23 cellular contexts compared by ENCODE assay signal in the genomic region with DNA sequence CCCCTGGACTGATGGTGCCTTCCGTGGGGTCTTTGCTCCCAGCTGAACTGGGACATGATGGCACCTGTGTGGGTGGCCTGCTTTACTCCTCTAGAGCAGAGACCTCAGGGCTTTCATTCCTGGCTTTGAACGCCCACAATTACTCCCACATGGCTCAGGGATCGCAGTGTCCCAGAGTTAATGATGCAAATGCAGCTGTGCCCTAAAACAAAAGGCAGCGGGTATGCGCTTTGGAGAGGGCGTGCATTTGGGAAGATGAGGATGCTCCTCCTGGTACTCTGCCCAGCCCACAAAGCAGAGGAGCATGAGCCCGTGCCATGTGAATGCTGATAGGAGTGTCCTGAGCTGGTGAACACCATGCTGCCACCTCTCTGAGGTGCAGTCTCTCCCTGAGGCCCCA.
DNase-seq lines count a peak whose midpoint lies in the region; ATAC-seq and TF ChIP-seq lines count a peak whose summit lies in the region.
"Had no signal": no experiment of that assay in that cellular context is flagged by ENCODE, and none has a peak within 500 bp of the region (broad histone marks: within the 10 kb centered on the region; RNA-seq: fewer than 3 reads in every experiment).

No MANE protein-coding gene starts in this region.

- DNase-seq in heart right ventricle = no peak
- DNase-seq in Right ventricle myocardium superior = no peak
- no peak for DNase-seq in left ventricle myocardium inferior
- no peak for DNase-seq in neural crest cell (ENCODE audit: low read depth, low spot score)
- DNase-seq in HCEC 1CT = no peak
- no peak for DNase-seq in dedifferentiated amniotic fluid mesenchymal stem cell (ENCODE audit: extremely low spot score)
- DNase-seq: Calu3; CD8-positive, alpha-beta memory T cell; DMS153; Kasumi-1; MG63; NCI-H1417; NCI-H1694 treated with DMSO at 0.1 percent for 48 hours; NCI-H2081 treated with DMSO at 0.1 percent for 48 hours; NCI-H2171 treated with DMSO at 0.1 percent for 48 hours; NCI-H446; NCI-H526; SHP77 treated with DMSO at 0.1 percent for 48 hours; SW 1271 had no signal

- H3K27me3 Mint-ChIP-seq in neural crest cell (ENCODE audit: low read depth) = no peaks in the 10 kb centered on the region
- H3K27me3 Mint-ChIP-seq: CD8-positive, alpha-beta memory T cell had no signal

- no peaks in the 10 kb centered on the region for H3K9me3 ChIP-seq in heart right ventricle
- H3K9me3 ChIP-seq in left ventricle myocardium inferior (replicated peaks) = no peaks in the 10 kb centered on the region
- H3K9me3 ChIP-seq: MG63 had no signal

- H3K9me3 Mint-ChIP-seq in neural crest cell = no peaks in the 10 kb centered on the region
- H3K9me3 Mint-ChIP-seq: CD8-positive, alpha-beta memory T cell had no signal

- TF ChIP-seq CTCF in heart right ventricle (IDR thresholded peaks at IDR 0.05) = no peak
- TF ChIP-seq CTCF in left ventricle myocardium inferior (IDR thresholded peaks at IDR 0.05; ENCODE audit: borderline replicate concordance) = no peak
- TF ChIP-seq CTCF in neural crest cell (conservative IDR thresholded peaks at IDR 0.05) = no peak

- peaks cover 0 to 66% (median 32%) of the 10 kb centered on the region in 9 donors for H3K4me1 ChIP-seq in heart right ventricle
- H3K4me1 ChIP-seq in left ventricle myocardium inferior = peaks cover 57% of the 10 kb centered on the region

- H3K36me3 ChIP-seq in heart right ventricle (no peaks in the 10 kb centered on the region), left ventricle myocardium inferior (no peaks in the 10 kb centered on the region)
- H3K36me3 ChIP-seq: MG63 had no signal

- H3K4me3 Mint-ChIP-seq in neural crest cell = peak overlapping the region; percentile 45

- no peaks in the 10 kb centered on the region for H3K36me3 Mint-ChIP-seq in neural crest cell (ENCODE audit: low read depth)
- H3K36me3 Mint-ChIP-seq: CD8-positive, alpha-beta memory T cell had no signal

- H3K27ac ChIP-seq in heart right ventricle = peak overlapping the region in 8 of 10 donors; percentile 27 to 97 (median 80)
- H3K27ac ChIP-seq in left ventricle myocardium inferior (replicated peaks) = peak overlapping the region; percentile 92
- H3K27ac ChIP-seq: C4-2B, SK-N-MC had no signal

- peak overlapping the region; percentile 65 for H3K27ac Mint-ChIP-seq in neural crest cell (ENCODE audit: unreplicated experiment)
- H3K27ac Mint-ChIP-seq: CD8-positive, alpha-beta memory T cell had no signal

- intact Hi-C loops in heart right ventricle (cut with DNase I) = no loop called here
- intact Hi-C loops in Right ventricle myocardium superior (cut with DNase I) = no loop called here
- intact Hi-C loops in left ventricle myocardium inferior (cut with micrococcal nuclease) = no loop called here

- H3K4me3 ChIP-seq in heart right ventricle = no peak overlapping the region
- no peak overlapping the region for H3K4me3 ChIP-seq in left ventricle myocardium inferior
- H3K4me3 ChIP-seq: MG63, SK-N-MC had no signal

- WGBS in heart right ventricle, 2 donors = 78% methylated on average over 7 of the region's 7 CpGs

- no peaks in the 10 kb centered on the region for H3K27me3 ChIP-seq in heart right ventricle
- H3K27me3 ChIP-seq in left ventricle myocardium inferior (ENCODE audit: low read depth) = no peaks in the 10 kb centered on the region
- H3K27me3 ChIP-seq: MG63 had no signal

- ATAC-seq in heart right ventricle (no peak), Right ventricle myocardium superior (ENCODE audit: poor library complexity) (no peak)
- ATAC-seq in activated CD4-positive, CD25-positive, alpha-beta regulatory T cell treated with anti-CD3 and anti-CD28 coated beads, Interleukin-2, amount 50 U/mL, for 24 hours = no peak
- ATAC-seq: HCT116 had no signal

- H3K4me1 Mint-ChIP-seq in neural crest cell = peaks cover 43% of the 10 kb centered on the region
- H3K4me1 Mint-ChIP-seq: CD8-positive, alpha-beta memory T cell had no signal
